In genomic region chr12:31658743-31659086, GRCh38 we compare ENCODE assay signal across 8 cellular contexts. TPM values are rescaled to one million over a fixed set of nuclear protein-coding genes. Genes with fewer than 3 reads are reported as not detected.
DNase-seq lines count a peak whose midpoint lies in the region; ATAC-seq and TF ChIP-seq lines count a peak whose summit lies in the region.

No MANE protein-coding gene starts in this region.

- no peaks in the 10 kb centered on the region for H3K27me3 ChIP-seq in left ventricle myocardium inferior (ENCODE audit: low read depth)

- no peaks in the 10 kb centered on the region for H3K9me3 Mint-ChIP-seq in activated T-cell treated with anti-CD3 and anti-CD28 coated beads, Interleukin-2, amount 50 U/mL, for 4 hours
- no peaks in the 10 kb centered on the region for H3K9me3 Mint-ChIP-seq in stimulated activated memory B cell treated with anti-CD40 and anti-IgM and Interleukin-4, amounts not matched to agents 10 μg/mL and 1 μg/mL and 100 μg/mL, for 72 hours

- intact Hi-C loops in left ventricle myocardium inferior (cut with micrococcal nuclease): loop anchor here (10.0 kb wide), 1 partner anchor 646 kb away; no protein-coding TSS in a partner anchor

- no peak for DNase-seq in activated T-cell treated with anti-CD3 and anti-CD28 coated beads, Interleukin-2, amount 50 U/mL, for 4 hours
- no peak for DNase-seq in activated T-cell treated with anti-CD3 and anti-CD28 coated beads, Interleukin-2, amount 50 U/mL, for 1 hour
- no peak for DNase-seq in left ventricle myocardium inferior
- no peak for DNase-seq in iPS-NIHi11 (ENCODE audit: low spot score)
- DNase-seq in activated CD4-positive, alpha-beta T cell treated with anti-CD3 and anti-CD28 coated beads for 48 hours: no peak

- no peaks in the 10 kb centered on the region for H3K9me3 ChIP-seq in left ventricle myocardium inferior (replicated peaks)

- peak overlapping the region; percentile 86 for H3K4me3 ChIP-seq in left ventricle myocardium inferior

- no peaks in the 10 kb centered on the region for H3K27me3 Mint-ChIP-seq in activated T-cell treated with anti-CD3 and anti-CD28 coated beads, Interleukin-2, amount 50 U/mL, for 4 hours (ENCODE audit: low read depth)
- no peaks in the 10 kb centered on the region for H3K27me3 Mint-ChIP-seq in stimulated activated memory B cell treated with anti-CD40 and anti-IgM and Interleukin-4, amounts not matched to agents 10 μg/mL and 1 μg/mL and 100 μg/mL, for 72 hours

- peaks cover 11% of the 10 kb centered on the region for H3K4me1 Mint-ChIP-seq in activated T-cell treated with anti-CD3 and anti-CD28 coated beads, Interleukin-2, amount 50 U/mL, for 4 hours (ENCODE audit: low read depth)
- peaks cover 20% of the 10 kb centered on the region for H3K4me1 Mint-ChIP-seq in stimulated activated memory B cell treated with anti-CD40 and anti-IgM and Interleukin-4, amounts not matched to agents 10 μg/mL and 1 μg/mL and 100 μg/mL, for 72 hours

- ATAC-seq in activated T-cell treated with anti-CD3 and anti-CD28 coated beads, Interleukin-2, amount 50 U/mL, for 4 hours: no peak
- peak; percentile 29 for ATAC-seq in stimulated activated memory B cell treated with anti-CD40 and anti-IgM and Interleukin-4, amounts not matched to agents 10 μg/mL and 1 μg/mL and 100 μg/mL, for 72 hours
- ATAC-seq in GM18519 (IDR thresholded peaks at IDR 0.05; ENCODE audit: low FRiP score, unreplicated experiment): no peak

- H3K27ac Mint-ChIP-seq in stimulated activated memory B cell treated with anti-CD40 and anti-IgM and Interleukin-4, amounts not matched to agents 10 μg/mL and 1 μg/mL and 100 μg/mL, for 72 hours: peak overlapping the region; percentile 94

- H3K4me3 Mint-ChIP-seq in activated T-cell treated with anti-CD3 and anti-CD28 coated beads, Interleukin-2, amount 50 U/mL, for 4 hours: peak overlapping the region; percentile 94
- peak overlapping the region; percentile 98 for H3K4me3 Mint-ChIP-seq in stimulated activated memory B cell treated with anti-CD40 and anti-IgM and Interleukin-4, amounts not matched to agents 10 μg/mL and 1 μg/mL and 100 μg/mL, for 72 hours

- H3K27ac ChIP-seq in VCaP (peak overlapping the region; percentile 87), left ventricle myocardium inferior (replicated peaks) (peak overlapping the region; percentile 98)

- peaks cover 28% of the 10 kb centered on the region for H3K4me1 ChIP-seq in left ventricle myocardium inferior

- H3K36me3 ChIP-seq in left ventricle myocardium inferior: peaks cover 16% of the 10 kb centered on the region

- peaks cover 3% of the 10 kb centered on the region for H3K36me3 Mint-ChIP-seq in activated T-cell treated with anti-CD3 and anti-CD28 coated beads, Interleukin-2, amount 50 U/mL, for 4 hours (ENCODE audit: insufficient read depth)
- peaks cover 4% of the 10 kb centered on the region for H3K36me3 Mint-ChIP-seq in stimulated activated memory B cell treated with anti-CD40 and anti-IgM and Interleukin-4, amounts not matched to agents 10 μg/mL and 1 μg/mL and 100 μg/mL, for 72 hours

- TF ChIP-seq CTCF in VCaP (conservative IDR thresholded peaks at IDR 0.05): no peak
- TF ChIP-seq CTCF in left ventricle myocardium inferior (IDR thresholded peaks at IDR 0.05; ENCODE audit: borderline replicate concordance): no peak

RNA-seq across cellular contexts. Expression of gene ETFBKMT, which starts 0.8 kb away (rescaled TPM):
- under 1 TPM; 0.21 to 0.54 (median 0.38) TPM for total RNA-seq in activated T-cell treated with anti-CD3 and anti-CD28 coated beads, Interleukin-2, amount 50 U/mL, for 4 hours
- 6.6 TPM for total RNA-seq in left ventricle myocardium inferior
